In genomic region chr13:94309997-94310842, GRCh38 we compare ENCODE assay signal across 12 cellular contexts.
A peak's percentile ranks its signal among the peaks of the same experiment; 100 is the strongest.
DNase-seq lines count a peak whose midpoint lies in the region; ATAC-seq and TF ChIP-seq lines count a peak whose summit lies in the region.
"Had no signal": no experiment of that assay in that cellular context is flagged by ENCODE, and none has a peak within 500 bp of the region (broad histone marks: within the 10 kb centered on the region; RNA-seq: fewer than 3 reads in every experiment).

No MANE protein-coding gene starts in this region.

- POLR2A ChIA-PET in AG04450 (lab: Yijun Ruan, JAX): no interaction called here

- no peaks in the 10 kb centered on the region for H3K27me3 ChIP-seq in AG04450 (ENCODE audit: control insufficient read depth, insufficient read depth, low read length)
- H3K27me3 ChIP-seq in mesenchymal stem cell (ENCODE audit: control insufficient read depth in 1 of 2, insufficient read depth in 1 of 2, low read length in 2 of 2): no peaks in the 10 kb centered on the region
- H3K27me3 ChIP-seq in esophagus squamous epithelium: no peaks in the 10 kb centered on the region
- H3K27me3 ChIP-seq: neutrophil, thyroid gland had no signal

- ATAC-seq in GM19452 (IDR thresholded peaks at IDR 0.05; ENCODE audit: unreplicated experiment) (no peak), left colon (no peak)

- H4K91ac ChIP-seq in mesenchymal stem cell (ENCODE audit: low read length): no peak overlapping the region

- H3K27ac ChIP-seq in AG04450 (ENCODE audit: low read depth, low read length) (peak overlapping the region; percentile 41), mesenchymal stem cell (ENCODE audit: low read length, poor library complexity, severe bottlenecking) (peak overlapping the region; percentile 94), esophagus squamous epithelium (no peak overlapping the region)
- H3K27ac ChIP-seq: neutrophil, thyroid gland had no signal

- H2AFZ ChIP-seq in mesenchymal stem cell (ENCODE audit: low read depth, low read length): no peak overlapping the region

- CTCF ChIA-PET in AG04450 (lab: Charles Lee): interaction anchor here (0.8 to 2.1 kb wide), 2 partner anchors 12 to 52 kb away, joined by 3 to 9 read pairs; no protein-coding TSS in a partner anchor

- no peak overlapping the region for H3K4me3 ChIP-seq in AG04450 (ENCODE audit: low read depth, low read length)
- peak overlapping the region in 1 of 2 experiments; percentile 31 for H3K4me3 ChIP-seq in mesenchymal stem cell (ENCODE audit: insufficient read depth in 1 of 2, low read depth in 1 of 2, low read length in 2 of 2)
- no peak overlapping the region for H3K4me3 ChIP-seq in esophagus squamous epithelium
- H3K4me3 ChIP-seq: thyroid gland had no signal

- peak overlapping the region; percentile 55 for H3K9ac ChIP-seq in mesenchymal stem cell (ENCODE audit: low read length)

- TF ChIP-seq CTCF in AG04450 (IDR thresholded peaks at IDR 0.05; ENCODE audit: low read depth, low read length) (no peak), esophagus squamous epithelium (IDR thresholded peaks at IDR 0.05) (no peak)

- H3K9me3 ChIP-seq in AG04450 (ENCODE audit: control insufficient read depth, insufficient read depth, low read length) (no peaks in the 10 kb centered on the region), mesenchymal stem cell (ENCODE audit: control insufficient read depth, low read length) (no peaks in the 10 kb centered on the region), esophagus squamous epithelium (no peaks in the 10 kb centered on the region)
- H3K9me3 ChIP-seq: neutrophil, thyroid gland had no signal

- H3K4ac ChIP-seq in mesenchymal stem cell (ENCODE audit: low read depth in 1 of 2, low read length in 2 of 2): peak overlapping the region in 1 of 2 experiments; percentile 61

- H2BK120ac ChIP-seq in mesenchymal stem cell (ENCODE audit: low read depth, low read length): peak overlapping the region; percentile 46

- H2AK5ac ChIP-seq in mesenchymal stem cell (ENCODE audit: low read length, severe bottlenecking): no peak overlapping the region

- peak overlapping the region; percentile 44 for H2BK5ac ChIP-seq in mesenchymal stem cell (ENCODE audit: low read depth, low read length, poor library complexity, severe bottlenecking)

- no peak overlapping the region for H4K8ac ChIP-seq in mesenchymal stem cell (ENCODE audit: low read length)

- no peak overlapping the region for H3K14ac ChIP-seq in mesenchymal stem cell (ENCODE audit: low read length in 2 of 2)

- H3K4me1 ChIP-seq in mesenchymal stem cell (ENCODE audit: control insufficient read depth, insufficient read depth, low read depth, low read length): peaks cover 2% of the 10 kb centered on the region
- peaks cover 2 to 38% (median 18%) of the 10 kb centered on the region in 3 donors for H3K4me1 ChIP-seq in esophagus squamous epithelium
- H3K4me1 ChIP-seq: thyroid gland had no signal

- H3K4me2 ChIP-seq in mesenchymal stem cell (ENCODE audit: low read length, poor library complexity, severe bottlenecking): peak overlapping the region; percentile 43

- DNase-seq in AG04450 (ENCODE audit: low read depth, low spot score) (peak; percentile 68), M059J (ENCODE audit: low read depth) (peak; percentile 73), dermis blood vessel endothelial cell (peak; percentile 82), mesenchymal stem cell (peak; percentile 92), left colon (no peak), esophagus squamous epithelium (lab: John Stamatoyannopoulos, UW) (no peak)
- DNase-seq in activated CD4-positive, alpha-beta T cell treated with anti-CD3 and anti-CD28 coated beads, Interleukin-2, amount 50 U/mL, for 1 hour: no peak
- DNase-seq: CD4-positive, CD25-positive, alpha-beta regulatory T cell; NCI-H1436; thyroid gland had no signal

- WGBS in mesenchymal stem cell: 11% methylated on average over 5 of the region's 6 CpGs
- 54 to 62% methylated on average over 6 of the region's 6 CpGs for WGBS in esophagus squamous epithelium, 2 donors

- H3K23ac ChIP-seq in mesenchymal stem cell (ENCODE audit: low read length in 2 of 2): no peak overlapping the region

- no peak for TF ChIP-seq POLR2A in esophagus squamous epithelium (IDR thresholded peaks at IDR 0.05)

- no peak overlapping the region for H2BK15ac ChIP-seq in mesenchymal stem cell (ENCODE audit: low read depth, poor library complexity, severe bottlenecking)

- H3K79me1 ChIP-seq in mesenchymal stem cell (replicated peaks; ENCODE audit: low read length, poor library complexity, severe bottlenecking): no peaks in the 10 kb centered on the region

- H3K18ac ChIP-seq in mesenchymal stem cell (ENCODE audit: low read depth in 1 of 2, low read length in 2 of 2): peak overlapping the region in 1 of 2 experiments; percentile 21

- intact Hi-C loops in left colon (cut with DNase I, micrococcal nuclease): no loop called here
- intact Hi-C loops in esophagus squamous epithelium (cut with DNase I): no loop called here

- H2BK12ac ChIP-seq in mesenchymal stem cell (ENCODE audit: low read length in 2 of 2): no peak overlapping the region

- H3K36me3 ChIP-seq in mesenchymal stem cell (ENCODE audit: control insufficient read depth in 1 of 2, insufficient read depth in 2 of 2, low read depth in 1 of 2, low read length in 2 of 2) (no peaks in the 10 kb centered on the region), esophagus squamous epithelium (no peaks in the 10 kb centered on the region)
- H3K36me3 ChIP-seq: neutrophil, thyroid gland had no signal

Comparison
In these comparisons a context has a peak if more than half of its experiments do, and no peak if none do; other contexts are left out.
1. DNase-seq: peak in AG04450 (single experiment), M059J (single experiment), dermis blood vessel endothelial cell (single experiment) and mesenchymal stem cell (single experiment); none in activated CD4-positive, alpha-beta T cell treated with anti-CD3 and anti-CD28 coated beads, Interleukin-2, amount 50 U/mL, for 1 hour (single experiment), left colon (0 of 2) and esophagus squamous epithelium (single experiment).
2. H3K27ac ChIP-seq: peak in AG04450 (single experiment) and mesenchymal stem cell (single experiment); none in esophagus squamous epithelium (0 of 4).